Comparison of ENCODE assay signal across 2 cellular contexts in the genomic region with DNA sequence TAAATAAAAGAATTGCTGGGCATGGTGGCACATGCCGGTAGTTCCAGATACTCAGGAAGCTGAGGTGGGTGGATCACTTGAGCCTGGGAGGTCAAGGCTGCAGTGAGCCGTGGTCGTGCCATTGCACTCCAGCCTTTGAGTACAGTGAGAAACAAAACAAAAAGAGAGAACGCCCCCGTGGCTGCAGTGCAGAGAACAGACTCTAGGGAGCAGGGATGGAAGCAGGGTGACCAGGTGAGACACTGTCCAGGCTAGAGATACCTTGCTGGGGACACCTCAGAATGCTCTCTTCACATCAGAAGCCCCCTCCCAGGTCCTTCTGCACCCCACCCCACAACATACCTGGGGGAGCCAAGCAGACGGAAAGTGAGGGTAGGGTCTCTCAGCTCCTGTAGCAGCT.
TF ChIP-seq lines count a peak whose summit lies in the region.

No MANE protein-coding gene starts in this region.

TF ChIP-seq in SK-N-SH, 30 proteins besides CTCF, POLR2A, EP300 and RAD21:
- TF ChIP-seq MEF2A (IDR thresholded peaks at IDR 0.05; ENCODE audit: borderline replicate concordance, low read depth), result no peak
- no peak for TF ChIP-seq RXRA (IDR thresholded peaks at IDR 0.05; ENCODE audit: borderline replicate concordance, low read depth)
- TF ChIP-seq NRF1 (IDR thresholded peaks at IDR 0.05; ENCODE audit: low read depth, low read length), result no peak
- TF ChIP-seq, protein P1, sequence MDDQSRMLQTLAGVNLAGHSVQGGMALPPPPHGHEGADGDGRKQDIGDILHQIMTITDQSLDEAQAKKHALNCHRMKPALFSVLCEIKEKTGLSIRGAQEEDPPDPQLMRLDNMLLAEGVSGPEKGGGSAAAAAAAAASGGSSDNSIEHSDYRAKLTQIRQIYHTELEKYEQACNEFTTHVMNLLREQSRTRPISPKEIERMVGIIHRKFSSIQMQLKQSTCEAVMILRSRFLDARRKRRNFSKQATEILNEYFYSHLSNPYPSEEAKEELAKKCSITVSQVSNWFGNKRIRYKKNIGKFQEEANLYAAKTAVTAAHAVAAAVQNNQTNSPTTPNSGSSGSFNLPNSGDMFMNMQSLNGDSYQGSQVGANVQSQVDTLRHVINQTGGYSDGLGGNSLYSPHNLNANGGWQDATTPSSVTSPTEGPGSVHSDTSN (IDR thresholded peaks at IDR 0.05), result no peak
- TF ChIP-seq GABPA (IDR thresholded peaks at IDR 0.05; ENCODE audit: low read depth), result no peak
- TF ChIP-seq FOXM1 (IDR thresholded peaks at IDR 0.05; ENCODE audit: low read depth), result no peak
- TF ChIP-seq GATA2 (CRISPR knock-in tag; IDR thresholded peaks at IDR 0.05), result no peak
- no peak for TF ChIP-seq CHD2 (IDR thresholded peaks at IDR 0.05; ENCODE audit: low read length, partially characterized antibody)
- no peak for TF ChIP-seq TAF1 (IDR thresholded peaks at IDR 0.05; ENCODE audit: borderline replicate concordance, low read depth, low read length)
- TF ChIP-seq NFIC (IDR thresholded peaks at IDR 0.05; ENCODE audit: borderline replicate concordance), result no peak
- TF ChIP-seq, protein P2, sequence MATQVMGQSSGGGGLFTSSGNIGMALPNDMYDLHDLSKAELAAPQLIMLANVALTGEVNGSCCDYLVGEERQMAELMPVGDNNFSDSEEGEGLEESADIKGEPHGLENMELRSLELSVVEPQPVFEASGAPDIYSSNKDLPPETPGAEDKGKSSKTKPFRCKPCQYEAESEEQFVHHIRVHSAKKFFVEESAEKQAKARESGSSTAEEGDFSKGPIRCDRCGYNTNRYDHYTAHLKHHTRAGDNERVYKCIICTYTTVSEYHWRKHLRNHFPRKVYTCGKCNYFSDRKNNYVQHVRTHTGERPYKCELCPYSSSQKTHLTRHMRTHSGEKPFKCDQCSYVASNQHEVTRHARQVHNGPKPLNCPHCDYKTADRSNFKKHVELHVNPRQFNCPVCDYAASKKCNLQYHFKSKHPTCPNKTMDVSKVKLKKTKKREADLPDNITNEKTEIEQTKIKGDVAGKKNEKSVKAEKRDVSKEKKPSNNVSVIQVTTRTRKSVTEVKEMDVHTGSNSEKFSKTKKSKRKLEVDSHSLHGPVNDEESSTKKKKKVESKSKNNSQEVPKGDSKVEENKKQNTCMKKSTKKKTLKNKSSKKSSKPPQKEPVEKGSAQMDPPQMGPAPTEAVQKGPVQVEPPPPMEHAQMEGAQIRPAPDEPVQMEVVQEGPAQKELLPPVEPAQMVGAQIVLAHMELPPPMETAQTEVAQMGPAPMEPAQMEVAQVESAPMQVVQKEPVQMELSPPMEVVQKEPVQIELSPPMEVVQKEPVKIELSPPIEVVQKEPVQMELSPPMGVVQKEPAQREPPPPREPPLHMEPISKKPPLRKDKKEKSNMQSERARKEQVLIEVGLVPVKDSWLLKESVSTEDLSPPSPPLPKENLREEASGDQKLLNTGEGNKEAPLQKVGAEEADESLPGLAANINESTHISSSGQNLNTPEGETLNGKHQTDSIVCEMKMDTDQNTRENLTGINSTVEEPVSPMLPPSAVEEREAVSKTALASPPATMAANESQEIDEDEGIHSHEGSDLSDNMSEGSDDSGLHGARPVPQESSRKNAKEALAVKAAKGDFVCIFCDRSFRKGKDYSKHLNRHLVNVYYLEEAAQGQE (IDR thresholded peaks at IDR 0.05; ENCODE audit: low read depth, low read length), result no peak
- TF ChIP-seq SIN3A (IDR thresholded peaks at IDR 0.05; ENCODE audit: borderline replicate concordance, low read depth, low read length), result no peak
- no peak for TF ChIP-seq YY1 (IDR thresholded peaks at IDR 0.05; ENCODE audit: low read depth)
- TF ChIP-seq EZH2phosphoT487 (IDR thresholded peaks at IDR 0.05; ENCODE audit: borderline replicate concordance, low read depth), result no peak
- TF ChIP-seq USF1 (IDR thresholded peaks at IDR 0.05; ENCODE audit: borderline replicate concordance, low read depth), result no peak
- TF ChIP-seq TEAD4 (IDR thresholded peaks at IDR 0.05; ENCODE audit: borderline replicate concordance, insufficient read depth), result no peak
- TF ChIP-seq FOXJ3 (CRISPR knock-in tag; IDR thresholded peaks at IDR 0.05), result no peak
TF ChIP-seq in SK-N-SH: peak in this region for 0.

TF ChIP-seq in SK-N-SH treated with all-trans-retinoic acid at 6 μM for 48 hours, 23 proteins besides CTCF, POLR2A, EP300 and RAD21:
- TF ChIP-seq ZFP3 (CRISPR knock-in tag; IDR thresholded peaks at IDR 0.05) (no peak), SNAI2 (CRISPR knock-in tag; IDR thresholded peaks at IDR 0.05) (no peak), OSR1 (CRISPR knock-in tag; IDR thresholded peaks at IDR 0.05) (no peak), ISL1 (CRISPR knock-in tag; IDR thresholded peaks at IDR 0.05) (no peak), TCF4 (CRISPR knock-in tag; IDR thresholded peaks at IDR 0.05; ENCODE audit: borderline replicate concordance) (no peak), ARNTL (CRISPR knock-in tag; IDR thresholded peaks at IDR 0.05; ENCODE audit: borderline replicate concordance, low read depth) (no peak), ZNF565 (CRISPR knock-in tag; conservative IDR thresholded peaks at IDR 0.05; ENCODE audit: low read depth) (no peak), BACH2 (CRISPR knock-in tag; IDR thresholded peaks at IDR 0.05; ENCODE audit: borderline replicate concordance) (no peak)
